In the genomic region with DNA sequence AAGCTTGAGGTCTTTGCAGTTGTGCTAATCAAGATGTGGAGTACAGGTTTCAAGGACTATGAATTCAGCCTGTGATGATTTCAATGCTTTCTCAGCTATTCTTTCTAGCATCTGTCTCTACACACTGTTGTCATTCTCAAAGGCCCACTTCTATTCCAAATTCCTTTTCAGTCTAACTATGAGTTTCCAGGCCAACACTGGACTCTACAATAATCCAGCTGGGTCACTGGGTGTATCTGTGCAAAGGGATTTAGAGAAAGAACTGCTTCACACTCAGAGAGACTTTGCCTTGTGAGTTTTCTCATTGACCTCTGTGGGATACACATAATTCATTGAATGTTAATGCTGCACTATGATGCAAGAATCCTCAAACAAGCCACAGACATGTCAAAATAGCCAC, we compare ENCODE assay signal across 22 cellular contexts.
A peak's percentile ranks its signal among the peaks of the same experiment; 100 is the strongest.
DNase-seq lines count a peak whose midpoint lies in the region; ATAC-seq lines count a peak whose summit lies in the region.
"Had no signal": no experiment of that assay in that cellular context is flagged by ENCODE, and none has a peak within 500 bp of the region (broad histone marks: within the 10 kb centered on the region; RNA-seq: fewer than 3 reads in every experiment).

No MANE protein-coding gene starts in this region.

- DNase-seq in LHCN-M2 (ENCODE audit: low read depth): peak; percentile 69
- peak; percentile 67 for DNase-seq in MV-4-11 (lab: John Stamatoyannopoulos, UW)
- DNase-seq in amniotic epithelial cell (ENCODE audit: low read depth): peak; percentile 5
- DNase-seq in myocyte (ENCODE audit: low read depth): peak; percentile 59
- DNase-seq in NCI-H1436 treated with DMSO at 0.1 percent for 48 hours (lab: John Stamatoyannopoulos, UW): no peak
- DNase-seq in stimulated activated CD4-positive, alpha-beta T cell treated with anti-CD3 and anti-CD28 coated beads, Interleukin-15, amount 100 ng/mL, for 24 hours: no peak
- no peak for DNase-seq in COLO668 (lab: John Stamatoyannopoulos, UW; ENCODE audit: unreplicated experiment)
- DNase-seq: 8988T; ACHN; AML-193; BE2C; Calu3; CD4-positive, alpha-beta T cell; CD8-positive, alpha-beta memory T cell; COR-L47; DMS53; DMS79 treated with DMSO at 0.1 percent for 48 hours; GF-D8; GOT3; HFFc6 had no signal

- no peak for ATAC-seq in GM18517 (IDR thresholded peaks at IDR 0.05; ENCODE audit: unreplicated experiment)
- ATAC-seq: A549 had no signal

Comparison
In these comparisons a context has a peak if more than half of its experiments do, and no peak if none do; other contexts are left out.
1. DNase-seq: peak in LHCN-M2 (single experiment), MV-4-11 (single experiment), amniotic epithelial cell (single experiment) and myocyte (single experiment); none in NCI-H1436 treated with DMSO at 0.1 percent for 48 hours (single experiment), stimulated activated CD4-positive, alpha-beta T cell treated with anti-CD3 and anti-CD28 coated beads, Interleukin-15, amount 100 ng/mL, for 24 hours (single experiment) and COLO668 (single experiment).